1 cellular context compared by ENCODE assay signal in the genomic region with DNA sequence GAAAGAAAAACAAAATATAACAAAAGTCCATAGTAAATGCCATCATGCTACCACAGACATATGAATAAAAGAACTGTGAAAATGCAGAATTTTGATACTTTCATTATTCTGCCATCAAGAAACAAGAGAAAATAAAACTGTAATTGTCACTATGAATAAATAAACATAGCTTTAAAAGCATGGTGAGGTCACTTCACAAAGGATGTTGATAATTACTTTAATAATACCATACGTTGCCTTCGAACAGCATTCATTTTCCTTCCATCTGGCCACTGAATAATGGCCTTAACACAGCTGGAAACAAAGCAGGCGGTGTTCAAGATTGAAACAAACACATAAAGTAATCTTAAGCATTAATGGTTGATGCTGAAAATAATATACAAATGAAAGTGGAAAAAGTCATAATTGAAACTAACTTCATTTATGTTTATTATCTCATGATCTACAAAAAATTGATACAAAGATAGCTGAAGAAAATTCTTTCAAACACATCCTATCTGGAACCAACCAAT.
TF ChIP-seq lines count a peak whose summit lies in the region.

No MANE protein-coding gene starts in this region.

TF ChIP-seq in endothelial cell of umbilical vein, 7 proteins besides CTCF, POLR2A, EP300 and RAD21:
- TF ChIP-seq GATA2 (IDR thresholded peaks at IDR 0.05; ENCODE audit: insufficient read depth, insufficient read length, low read depth, low read length), result no peak
- no peak for TF ChIP-seq FOS (IDR thresholded peaks at IDR 0.05; ENCODE audit: borderline replicate concordance, insufficient read depth, low read length)
- TF ChIP-seq MYC (IDR thresholded peaks at IDR 0.05; ENCODE audit: low read depth, low read length), result no peak
- no peak for TF ChIP-seq POLR2AphosphoS5 (IDR thresholded peaks at IDR 0.05; ENCODE audit: insufficient read depth, low read depth, low read length)
- no peak for TF ChIP-seq JUN (IDR thresholded peaks at IDR 0.05; ENCODE audit: borderline replicate concordance, insufficient read depth, insufficient read length, low read depth)
- no peak for TF ChIP-seq EZH2 (IDR thresholded peaks at IDR 0.05; ENCODE audit: borderline replicate concordance, low read depth, low read length, severe bottlenecking)
- TF ChIP-seq, protein P1, sequence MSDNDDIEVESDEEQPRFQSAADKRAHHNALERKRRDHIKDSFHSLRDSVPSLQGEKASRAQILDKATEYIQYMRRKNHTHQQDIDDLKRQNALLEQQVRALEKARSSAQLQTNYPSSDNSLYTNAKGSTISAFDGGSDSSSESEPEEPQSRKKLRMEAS (IDR thresholded peaks at IDR 0.05; ENCODE audit: insufficient read depth, insufficient read length), result no peak
